ENCODE assay signal across 1 cellular context in the genomic region with DNA sequence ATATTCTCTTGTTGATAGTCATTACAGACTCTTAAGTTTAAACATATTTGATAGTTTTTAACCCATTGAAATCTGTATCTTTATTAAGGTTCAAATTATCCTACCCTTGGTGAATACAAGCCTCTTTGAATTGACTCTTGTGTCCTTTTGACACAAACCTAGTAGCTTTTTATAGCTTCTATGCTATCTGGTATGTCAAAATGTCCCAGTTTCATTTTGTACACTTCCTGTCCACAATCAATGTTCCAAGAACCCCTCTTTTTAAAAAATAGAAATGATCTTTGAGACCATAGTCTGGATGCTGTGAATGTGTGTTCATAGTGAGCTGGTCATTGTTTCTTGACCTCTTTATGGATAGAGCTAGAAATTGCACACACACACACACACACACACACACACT.
TF ChIP-seq lines count a peak whose summit lies in the region.

No MANE protein-coding gene starts in this region.

TF ChIP-seq in GM12878, 131 proteins besides CTCF, POLR2A, EP300 and RAD21:
- TF ChIP-seq, protein P1, sequence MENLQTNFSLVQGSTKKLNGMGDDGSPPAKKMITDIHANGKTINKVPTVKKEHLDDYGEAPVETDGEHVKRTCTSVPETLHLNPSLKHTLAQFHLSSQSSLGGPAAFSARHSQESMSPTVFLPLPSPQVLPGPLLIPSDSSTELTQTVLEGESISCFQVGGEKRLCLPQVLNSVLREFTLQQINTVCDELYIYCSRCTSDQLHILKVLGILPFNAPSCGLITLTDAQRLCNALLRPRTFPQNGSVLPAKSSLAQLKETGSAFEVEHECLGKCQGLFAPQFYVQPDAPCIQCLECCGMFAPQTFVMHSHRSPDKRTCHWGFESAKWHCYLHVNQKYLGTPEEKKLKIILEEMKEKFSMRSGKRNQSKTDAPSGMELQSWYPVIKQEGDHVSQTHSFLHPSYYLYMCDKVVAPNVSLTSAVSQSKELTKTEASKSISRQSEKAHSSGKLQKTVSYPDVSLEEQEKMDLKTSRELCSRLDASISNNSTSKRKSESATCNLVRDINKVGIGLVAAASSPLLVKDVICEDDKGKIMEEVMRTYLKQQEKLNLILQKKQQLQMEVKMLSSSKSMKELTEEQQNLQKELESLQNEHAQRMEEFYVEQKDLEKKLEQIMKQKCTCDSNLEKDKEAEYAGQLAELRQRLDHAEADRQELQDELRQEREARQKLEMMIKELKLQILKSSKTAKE (IDR thresholded peaks at IDR 0.05; ENCODE audit: low read depth, poor library complexity, severe bottlenecking): no peak
- TF ChIP-seq BRCA1 (IDR thresholded peaks at IDR 0.05; ENCODE audit: low read depth, low read length) (no peak), RFX5 (IDR thresholded peaks at IDR 0.05; ENCODE audit: low read depth, low read length) (no peak), NR2F1 (conservative IDR thresholded peaks at IDR 0.05) (no peak), RCOR1 (conservative IDR thresholded peaks at IDR 0.05; ENCODE audit: low read depth, low read length) (no peak), ZSCAN29 (IDR thresholded peaks at IDR 0.05) (no peak), TCF12 (IDR thresholded peaks at IDR 0.05; ENCODE audit: low read depth, low read length) (no peak), BMI1 (IDR thresholded peaks at IDR 0.05; ENCODE audit: borderline replicate concordance) (no peak), BACH1 (IDR thresholded peaks at IDR 0.05; ENCODE audit: borderline replicate concordance) (no peak), LARP7 (IDR thresholded peaks at IDR 0.05) (no peak), PML (IDR thresholded peaks at IDR 0.05; ENCODE audit: low read length) (no peak), IKZF2 (IDR thresholded peaks at IDR 0.05) (no peak)
- TF ChIP-seq, protein P2, sequence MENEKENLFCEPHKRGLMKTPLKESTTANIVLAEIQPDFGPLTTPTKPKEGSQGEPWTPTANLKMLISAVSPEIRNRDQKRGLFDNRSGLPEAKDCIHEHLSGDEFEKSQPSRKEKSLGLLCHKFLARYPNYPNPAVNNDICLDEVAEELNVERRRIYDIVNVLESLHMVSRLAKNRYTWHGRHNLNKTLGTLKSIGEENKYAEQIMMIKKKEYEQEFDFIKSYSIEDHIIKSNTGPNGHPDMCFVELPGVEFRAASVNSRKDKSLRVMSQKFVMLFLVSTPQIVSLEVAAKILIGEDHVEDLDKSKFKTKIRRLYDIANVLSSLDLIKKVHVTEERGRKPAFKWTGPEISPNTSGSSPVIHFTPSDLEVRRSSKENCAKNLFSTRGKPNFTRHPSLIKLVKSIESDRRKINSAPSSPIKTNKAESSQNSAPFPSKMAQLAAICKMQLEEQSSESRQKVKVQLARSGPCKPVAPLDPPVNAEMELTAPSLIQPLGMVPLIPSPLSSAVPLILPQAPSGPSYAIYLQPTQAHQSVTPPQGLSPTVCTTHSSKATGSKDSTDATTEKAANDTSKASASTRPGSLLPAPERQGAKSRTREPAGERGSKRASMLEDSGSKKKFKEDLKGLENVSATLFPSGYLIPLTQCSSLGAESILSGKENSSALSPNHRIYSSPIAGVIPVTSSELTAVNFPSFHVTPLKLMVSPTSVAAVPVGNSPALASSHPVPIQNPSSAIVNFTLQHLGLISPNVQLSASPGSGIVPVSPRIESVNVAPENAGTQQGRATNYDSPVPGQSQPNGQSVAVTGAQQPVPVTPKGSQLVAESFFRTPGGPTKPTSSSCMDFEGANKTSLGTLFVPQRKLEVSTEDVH (IDR thresholded peaks at IDR 0.05; ENCODE audit: low read depth, partially characterized antibody): no peak
- TF ChIP-seq, protein P3, sequence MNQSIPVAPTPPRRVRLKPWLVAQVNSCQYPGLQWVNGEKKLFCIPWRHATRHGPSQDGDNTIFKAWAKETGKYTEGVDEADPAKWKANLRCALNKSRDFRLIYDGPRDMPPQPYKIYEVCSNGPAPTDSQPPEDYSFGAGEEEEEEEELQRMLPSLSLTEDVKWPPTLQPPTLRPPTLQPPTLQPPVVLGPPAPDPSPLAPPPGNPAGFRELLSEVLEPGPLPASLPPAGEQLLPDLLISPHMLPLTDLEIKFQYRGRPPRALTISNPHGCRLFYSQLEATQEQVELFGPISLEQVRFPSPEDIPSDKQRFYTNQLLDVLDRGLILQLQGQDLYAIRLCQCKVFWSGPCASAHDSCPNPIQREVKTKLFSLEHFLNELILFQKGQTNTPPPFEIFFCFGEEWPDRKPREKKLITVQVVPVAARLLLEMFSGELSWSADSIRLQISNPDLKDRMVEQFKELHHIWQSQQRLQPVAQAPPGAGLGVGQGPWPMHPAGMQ (IDR thresholded peaks at IDR 0.05; ENCODE audit: borderline replicate concordance): no peak
- TF ChIP-seq, protein P4, sequence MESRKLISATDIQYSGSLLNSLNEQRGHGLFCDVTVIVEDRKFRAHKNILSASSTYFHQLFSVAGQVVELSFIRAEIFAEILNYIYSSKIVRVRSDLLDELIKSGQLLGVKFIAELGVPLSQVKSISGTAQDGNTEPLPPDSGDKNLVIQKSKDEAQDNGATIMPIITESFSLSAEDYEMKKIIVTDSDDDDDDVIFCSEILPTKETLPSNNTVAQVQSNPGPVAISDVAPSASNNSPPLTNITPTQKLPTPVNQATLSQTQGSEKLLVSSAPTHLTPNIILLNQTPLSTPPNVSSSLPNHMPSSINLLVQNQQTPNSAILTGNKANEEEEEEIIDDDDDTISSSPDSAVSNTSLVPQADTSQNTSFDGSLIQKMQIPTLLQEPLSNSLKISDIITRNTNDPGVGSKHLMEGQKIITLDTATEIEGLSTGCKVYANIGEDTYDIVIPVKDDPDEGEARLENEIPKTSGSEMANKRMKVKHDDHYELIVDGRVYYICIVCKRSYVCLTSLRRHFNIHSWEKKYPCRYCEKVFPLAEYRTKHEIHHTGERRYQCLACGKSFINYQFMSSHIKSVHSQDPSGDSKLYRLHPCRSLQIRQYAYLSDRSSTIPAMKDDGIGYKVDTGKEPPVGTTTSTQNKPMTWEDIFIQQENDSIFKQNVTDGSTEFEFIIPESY (IDR thresholded peaks at IDR 0.05): no peak
TF ChIP-seq in GM12878: peak in this region for 0.
